ENCODE assay signal across 1 cellular context in the genomic region with DNA sequence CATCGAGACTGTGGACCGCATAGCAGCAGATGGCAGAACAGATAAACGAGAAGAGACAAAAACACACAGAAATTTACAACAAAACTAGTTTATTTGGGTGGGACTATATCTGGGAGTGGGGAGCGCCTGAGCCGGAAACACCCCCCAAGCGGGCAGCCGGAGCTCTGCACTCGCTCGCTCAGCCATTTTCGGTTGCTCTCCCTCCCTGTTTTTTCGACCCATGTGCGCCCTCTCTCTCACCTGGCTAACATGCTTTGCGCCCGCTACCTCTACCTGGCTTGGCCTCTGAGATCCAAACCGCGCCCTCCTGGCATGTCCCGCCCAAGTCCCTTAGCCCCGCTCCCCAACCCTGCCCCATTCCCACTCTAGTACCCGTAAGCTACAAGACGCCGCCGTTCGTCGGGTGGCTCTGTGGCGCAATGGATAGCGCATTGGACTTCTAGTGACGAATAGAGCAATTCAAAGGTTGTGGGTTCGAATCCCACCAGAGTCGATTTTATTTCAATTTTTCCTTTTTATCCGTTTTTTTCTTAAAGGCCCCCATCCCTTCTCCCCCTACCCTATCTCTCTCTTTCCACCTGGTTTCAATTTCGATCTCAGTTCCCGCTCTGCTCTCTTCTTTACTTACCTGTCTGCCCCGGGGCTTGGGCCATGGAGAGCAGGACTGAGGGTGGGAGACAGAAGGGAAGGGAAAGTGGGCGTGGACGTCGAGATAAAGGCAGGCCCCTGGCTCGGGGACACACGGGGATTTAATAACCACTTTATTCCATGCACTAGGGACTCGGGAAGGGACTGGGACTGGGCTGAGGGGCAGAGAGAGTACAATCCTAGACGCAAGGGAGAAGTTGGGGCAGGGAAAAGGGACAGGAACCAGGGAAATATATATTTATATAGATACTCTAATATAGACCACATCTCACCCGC.
TF ChIP-seq lines count a peak whose summit lies in the region.

No MANE protein-coding gene starts in this region.

TF ChIP-seq in GM12878, 131 proteins besides CTCF, POLR2A, EP300 and RAD21 (continued from another document):
- TF ChIP-seq, protein P1, sequence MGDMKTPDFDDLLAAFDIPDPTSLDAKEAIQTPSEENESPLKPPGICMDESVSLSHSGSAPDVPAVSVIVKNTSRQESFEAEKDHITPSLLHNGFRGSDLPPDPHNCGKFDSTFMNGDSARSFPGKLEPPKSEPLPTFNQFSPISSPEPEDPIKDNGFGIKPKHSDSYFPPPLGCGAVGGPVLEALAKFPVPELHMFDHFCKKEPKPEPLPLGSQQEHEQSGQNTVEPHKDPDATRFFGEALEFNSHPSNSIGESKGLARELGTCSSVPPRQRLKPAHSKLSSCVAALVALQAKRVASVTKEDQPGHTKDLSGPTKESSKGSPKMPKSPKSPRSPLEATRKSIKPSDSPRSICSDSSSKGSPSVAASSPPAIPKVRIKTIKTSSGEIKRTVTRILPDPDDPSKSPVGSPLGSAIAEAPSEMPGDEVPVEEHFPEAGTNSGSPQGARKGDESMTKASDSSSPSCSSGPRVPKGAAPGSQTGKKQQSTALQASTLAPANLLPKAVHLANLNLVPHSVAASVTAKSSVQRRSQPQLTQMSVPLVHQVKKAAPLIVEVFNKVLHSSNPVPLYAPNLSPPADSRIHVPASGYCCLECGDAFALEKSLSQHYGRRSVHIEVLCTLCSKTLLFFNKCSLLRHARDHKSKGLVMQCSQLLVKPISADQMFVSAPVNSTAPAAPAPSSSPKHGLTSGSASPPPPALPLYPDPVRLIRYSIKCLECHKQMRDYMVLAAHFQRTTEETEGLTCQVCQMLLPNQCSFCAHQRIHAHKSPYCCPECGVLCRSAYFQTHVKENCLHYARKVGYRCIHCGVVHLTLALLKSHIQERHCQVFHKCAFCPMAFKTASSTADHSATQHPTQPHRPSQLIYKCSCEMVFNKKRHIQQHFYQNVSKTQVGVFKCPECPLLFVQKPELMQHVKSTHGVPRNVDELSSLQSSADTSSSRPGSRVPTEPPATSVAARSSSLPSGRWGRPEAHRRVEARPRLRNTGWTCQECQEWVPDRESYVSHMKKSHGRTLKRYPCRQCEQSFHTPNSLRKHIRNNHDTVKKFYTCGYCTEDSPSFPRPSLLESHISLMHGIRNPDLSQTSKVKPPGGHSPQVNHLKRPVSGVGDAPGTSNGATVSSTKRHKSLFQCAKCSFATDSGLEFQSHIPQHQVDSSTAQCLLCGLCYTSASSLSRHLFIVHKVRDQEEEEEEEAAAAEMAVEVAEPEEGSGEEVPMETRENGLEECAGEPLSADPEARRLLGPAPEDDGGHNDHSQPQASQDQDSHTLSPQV (IDR thresholded peaks at IDR 0.05): no peak
- TF ChIP-seq, protein P2, sequence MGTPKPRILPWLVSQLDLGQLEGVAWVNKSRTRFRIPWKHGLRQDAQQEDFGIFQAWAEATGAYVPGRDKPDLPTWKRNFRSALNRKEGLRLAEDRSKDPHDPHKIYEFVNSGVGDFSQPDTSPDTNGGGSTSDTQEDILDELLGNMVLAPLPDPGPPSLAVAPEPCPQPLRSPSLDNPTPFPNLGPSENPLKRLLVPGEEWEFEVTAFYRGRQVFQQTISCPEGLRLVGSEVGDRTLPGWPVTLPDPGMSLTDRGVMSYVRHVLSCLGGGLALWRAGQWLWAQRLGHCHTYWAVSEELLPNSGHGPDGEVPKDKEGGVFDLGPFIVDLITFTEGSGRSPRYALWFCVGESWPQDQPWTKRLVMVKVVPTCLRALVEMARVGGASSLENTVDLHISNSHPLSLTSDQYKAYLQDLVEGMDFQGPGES (IDR thresholded peaks at IDR 0.05): no peak
- TF ChIP-seq CHD4 (IDR thresholded peaks at IDR 0.05): no peak
- no peak for TF ChIP-seq SRF (IDR thresholded peaks at IDR 0.05; ENCODE audit: low read depth in 2 of 2, low read length in 2 of 2)
- TF ChIP-seq CBX5 (IDR thresholded peaks at IDR 0.05; ENCODE audit: low read depth): peak; percentile 70; the same call in 1 of the 2 replicates
- TF ChIP-seq STAT3 (IDR thresholded peaks at IDR 0.05; ENCODE audit: low read depth, low read length): no peak
- no peak for TF ChIP-seq SUPT20H (IDR thresholded peaks at IDR 0.05; ENCODE audit: borderline replicate concordance, control insufficient read depth, low read depth, low read length)
- TF ChIP-seq NBN (IDR thresholded peaks at IDR 0.05): peak; percentile 55; the same call in 1 of the 2 replicates
- TF ChIP-seq IRF4 (IDR thresholded peaks at IDR 0.05; ENCODE audit: low read depth, low read length): no peak
- TF ChIP-seq, protein P3, sequence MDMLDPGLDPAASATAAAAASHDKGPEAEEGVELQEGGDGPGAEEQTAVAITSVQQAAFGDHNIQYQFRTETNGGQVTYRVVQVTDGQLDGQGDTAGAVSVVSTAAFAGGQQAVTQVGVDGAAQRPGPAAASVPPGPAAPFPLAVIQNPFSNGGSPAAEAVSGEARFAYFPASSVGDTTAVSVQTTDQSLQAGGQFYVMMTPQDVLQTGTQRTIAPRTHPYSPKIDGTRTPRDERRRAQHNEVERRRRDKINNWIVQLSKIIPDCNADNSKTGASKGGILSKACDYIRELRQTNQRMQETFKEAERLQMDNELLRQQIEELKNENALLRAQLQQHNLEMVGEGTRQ (IDR thresholded peaks at IDR 0.05; ENCODE audit: borderline replicate concordance, low read depth, low read length): no peak
- no peak for TF ChIP-seq MEF2A (IDR thresholded peaks at IDR 0.05; ENCODE audit: insufficient read depth, low read depth, low read length)
- no peak for TF ChIP-seq BCL11A (IDR thresholded peaks at IDR 0.05; ENCODE audit: low read depth, low read length)
- peak; percentile 36; the same call in 1 of the 2 replicates for TF ChIP-seq RUNX3 (IDR thresholded peaks at IDR 0.05; ENCODE audit: low read length)
- no peak for TF ChIP-seq ZNF622 (IDR thresholded peaks at IDR 0.05)
- no peak; the same call in 1 of the 2 replicates for TF ChIP-seq GATAD2B (conservative IDR thresholded peaks at IDR 0.05; ENCODE audit: low read depth)
- TF ChIP-seq, protein P4, sequence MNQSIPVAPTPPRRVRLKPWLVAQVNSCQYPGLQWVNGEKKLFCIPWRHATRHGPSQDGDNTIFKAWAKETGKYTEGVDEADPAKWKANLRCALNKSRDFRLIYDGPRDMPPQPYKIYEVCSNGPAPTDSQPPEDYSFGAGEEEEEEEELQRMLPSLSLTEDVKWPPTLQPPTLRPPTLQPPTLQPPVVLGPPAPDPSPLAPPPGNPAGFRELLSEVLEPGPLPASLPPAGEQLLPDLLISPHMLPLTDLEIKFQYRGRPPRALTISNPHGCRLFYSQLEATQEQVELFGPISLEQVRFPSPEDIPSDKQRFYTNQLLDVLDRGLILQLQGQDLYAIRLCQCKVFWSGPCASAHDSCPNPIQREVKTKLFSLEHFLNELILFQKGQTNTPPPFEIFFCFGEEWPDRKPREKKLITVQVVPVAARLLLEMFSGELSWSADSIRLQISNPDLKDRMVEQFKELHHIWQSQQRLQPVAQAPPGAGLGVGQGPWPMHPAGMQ (IDR thresholded peaks at IDR 0.05; ENCODE audit: borderline replicate concordance): no peak
- TF ChIP-seq, protein P5, sequence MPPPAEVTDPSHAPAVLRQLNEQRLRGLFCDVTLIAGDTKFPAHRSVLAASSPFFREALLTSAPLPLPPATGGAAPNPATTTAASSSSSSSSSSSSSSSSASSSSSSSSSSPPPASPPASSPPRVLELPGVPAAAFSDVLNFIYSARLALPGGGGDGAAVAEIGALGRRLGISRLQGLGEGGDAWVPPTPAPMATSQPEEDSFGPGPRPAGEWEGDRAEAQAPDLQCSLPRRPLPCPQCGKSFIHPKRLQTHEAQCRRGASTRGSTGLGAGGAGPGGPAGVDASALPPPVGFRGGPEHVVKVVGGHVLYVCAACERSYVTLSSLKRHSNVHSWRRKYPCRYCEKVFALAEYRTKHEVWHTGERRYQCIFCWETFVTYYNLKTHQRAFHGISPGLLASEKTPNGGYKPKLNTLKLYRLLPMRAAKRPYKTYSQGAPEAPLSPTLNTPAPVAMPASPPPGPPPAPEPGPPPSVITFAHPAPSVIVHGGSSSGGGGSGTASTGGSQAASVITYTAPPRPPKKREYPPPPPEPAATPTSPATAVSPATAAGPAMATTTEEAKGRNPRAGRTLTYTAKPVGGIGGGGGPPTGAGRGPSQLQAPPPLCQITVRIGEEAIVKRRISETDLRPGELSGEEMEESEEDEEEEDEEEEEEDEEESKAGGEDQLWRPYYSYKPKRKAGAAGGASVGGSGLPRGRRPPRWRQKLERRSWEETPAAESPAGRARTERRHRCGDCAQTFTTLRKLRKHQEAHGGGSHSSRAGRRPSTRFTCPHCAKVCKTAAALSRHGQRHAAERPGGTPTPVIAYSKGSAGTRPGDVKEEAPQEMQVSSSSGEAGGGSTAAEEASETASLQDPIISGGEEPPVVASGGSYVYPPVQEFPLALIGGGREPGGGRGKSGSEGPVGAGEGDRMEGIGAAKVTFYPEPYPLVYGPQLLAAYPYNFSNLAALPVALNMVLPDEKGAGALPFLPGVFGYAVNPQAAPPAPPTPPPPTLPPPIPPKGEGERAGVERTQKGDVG (CRISPR knock-in tag; IDR thresholded peaks at IDR 0.05): no peak
- no peak for TF ChIP-seq KDM1A (IDR thresholded peaks at IDR 0.05; ENCODE audit: borderline replicate concordance)
- no peak for TF ChIP-seq YBX1 (IDR thresholded peaks at IDR 0.05)
- 0 out of 2 replicates have a peak, but pooled peaks have one; percentile 8 for TF ChIP-seq TBL1XR1 (IDR thresholded peaks at IDR 0.05; ENCODE audit: low read depth, low read length)
- no peak for TF ChIP-seq POLR2AphosphoS2 (IDR thresholded peaks at IDR 0.05; ENCODE audit: low read depth, low read length)
- TF ChIP-seq CHD2 (IDR thresholded peaks at IDR 0.05; ENCODE audit: borderline replicate concordance, low read depth, low read length): no peak
- TF ChIP-seq RAD51 (IDR thresholded peaks at IDR 0.05): no peak
- TF ChIP-seq ZZZ3 (IDR thresholded peaks at IDR 0.05; ENCODE audit: control insufficient read depth, insufficient read length, low read depth): no peak
- no peak for TF ChIP-seq KAT2A (conservative IDR thresholded peaks at IDR 0.05; ENCODE audit: control insufficient read depth, low read depth, low read length)
- peak; percentile 47; the same call in 1 of the 2 replicates for TF ChIP-seq NFIC (IDR thresholded peaks at IDR 0.05; ENCODE audit: low read depth, low read length)
- TF ChIP-seq, protein P6, sequence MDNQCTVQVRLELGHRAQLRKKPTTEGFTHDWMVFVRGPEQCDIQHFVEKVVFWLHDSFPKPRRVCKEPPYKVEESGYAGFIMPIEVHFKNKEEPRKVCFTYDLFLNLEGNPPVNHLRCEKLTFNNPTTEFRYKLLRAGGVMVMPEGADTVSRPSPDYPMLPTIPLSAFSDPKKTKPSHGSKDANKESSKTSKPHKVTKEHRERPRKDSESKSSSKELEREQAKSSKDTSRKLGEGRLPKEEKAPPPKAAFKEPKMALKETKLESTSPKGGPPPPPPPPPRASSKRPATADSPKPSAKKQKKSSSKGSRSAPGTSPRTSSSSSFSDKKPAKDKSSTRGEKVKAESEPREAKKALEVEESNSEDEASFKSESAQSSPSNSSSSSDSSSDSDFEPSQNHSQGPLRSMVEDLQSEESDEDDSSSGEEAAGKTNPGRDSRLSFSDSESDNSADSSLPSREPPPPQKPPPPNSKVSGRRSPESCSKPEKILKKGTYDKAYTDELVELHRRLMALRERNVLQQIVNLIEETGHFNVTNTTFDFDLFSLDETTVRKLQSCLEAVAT (IDR thresholded peaks at IDR 0.05): no peak; the same call in 1 of the 2 replicates
